8 cellular contexts compared by ENCODE assay signal in genomic region chr22:43014876-43015676, GRCh38. TPM values are rescaled to one million over a fixed set of nuclear protein-coding genes. Genes with fewer than 3 reads are reported as not detected.
A peak's percentile ranks its signal among the peaks of the same experiment; 100 is the strongest.
DNase-seq lines count a peak whose midpoint lies in the region; ATAC-seq and TF ChIP-seq lines count a peak whose summit lies in the region.

PACSIN2 (minus strand) TSS chr22:43015149; CDS start chr22:42912080, 103,069 bp downstream.

- POLR2A ChIA-PET in PC-3 (lab: Charles Lee; ENCODE audit: unreplicated experiment): interaction anchor here (0.6 to 1.2 kb wide), 4 partner anchors 20 to 980 kb away, joined by 3 to 7 read pairs (median 4); partner anchors contain the start of gene POLDIP3

- intact Hi-C loops in PC-3 (cut with micrococcal nuclease): no loop called here

- CTCF ChIA-PET in PC-3 (lab: Charles Lee): interaction anchor here (0.7 kb wide), 1 partner anchor 136 kb away, joined by 4 read pairs; no protein-coding TSS in a partner anchor

- H3K36me3 ChIP-seq in PC-3 (ENCODE audit: low read depth, low read length) (no peaks in the 10 kb centered on the region), mucosa of rectum (ENCODE audit: control insufficient read depth in 2 of 2, insufficient read depth in 2 of 2, low read length in 2 of 2) (no peaks in the 10 kb centered on the region)

- peaks cover 44% of the 10 kb centered on the region for H3K79me2 ChIP-seq in PC-3 (ENCODE audit: low read length)

- no peak for TF ChIP-seq CTCF in PC-3 (conservative IDR thresholded peaks at IDR 0.05; ENCODE audit: low read depth, low read length)
- TF ChIP-seq CTCF in epithelial cell of proximal tubule (conservative IDR thresholded peaks at IDR 0.05; ENCODE audit: low read depth, low read length): no peak

- no peaks in the 10 kb centered on the region for H3K9me2 ChIP-seq in PC-3 (replicated peaks; ENCODE audit: low read length)

- H2AFZ ChIP-seq in PC-3 (ENCODE audit: low read length): peak within 1 kb of the TSS; percentile 83

- no TSS peak for BruUV-seq in PC-3 (replicated peaks; lab: Mats Ljungman, UMichigan)

- ATAC-seq in GM21717 (IDR thresholded peaks at IDR 0.05; ENCODE audit: unreplicated experiment) (peak; percentile 84), PC-3 (peak; percentile 94)

- H4K20me1 ChIP-seq in PC-3 (ENCODE audit: low read length): peaks cover 20% of the 10 kb centered on the region

- H3K9me3 ChIP-seq in PC-3 (ENCODE audit: low read length): no peaks in the 10 kb centered on the region
- no peaks in the 10 kb centered on the region for H3K9me3 ChIP-seq in mucosa of rectum (ENCODE audit: control insufficient read depth in 2 of 2, low read length in 2 of 2)

- DNase-seq in DMS53 treated with DMSO at 0.1 percent for 48 hours (lab: John Stamatoyannopoulos, UW; ENCODE audit: unreplicated experiment) (peak; percentile 88), PC-3 (peak; percentile 95), activated T-cell treated with anti-CD3 and anti-CD28 coated beads for 48 hours (ENCODE audit: low read depth) (peak; percentile 98), epithelial cell of proximal tubule (ENCODE audit: low read depth) (no peak)
- DNase-seq in Jurkat, Clone E6-1 (ENCODE audit: low read depth, low spot score): peak; percentile 96
- peak; percentile 97 to 98 for DNase-seq in stimulated activated CD8-positive, alpha-beta memory T cell treated with anti-CD3 and anti-CD28 coated beads, Interleukin-4, amount 100 ng/mL, for 4 hours (ENCODE audit: low read depth in 2 of 2, low spot score in 1 of 2)

- H3K27me3 ChIP-seq in PC-3 (ENCODE audit: low read length) (no peaks in the 10 kb centered on the region), mucosa of rectum (ENCODE audit: control insufficient read depth in 2 of 2, insufficient read depth in 2 of 2, low read length in 2 of 2) (no peaks in the 10 kb centered on the region)

- H3F3A ChIP-seq in PC-3 (ENCODE audit: low read length, unreplicated experiment): no peaks in the 10 kb centered on the region

- H3K4me2 ChIP-seq in PC-3 (ENCODE audit: low read length): peak within 1 kb of the TSS; percentile 98

- peak within 1 kb of the TSS; percentile 65 for H3K9ac ChIP-seq in PC-3 (ENCODE audit: low read length)
- H3K9ac ChIP-seq in mucosa of rectum (ENCODE audit: low read depth in 1 of 2, low read length in 2 of 2): peak within 1 kb of the TSS; percentile 81 to 88

- peak within 1 kb of the TSS; percentile 85 for H3K4me3 ChIP-seq in Jurkat, Clone E6-1 (ENCODE audit: low read length)
- H3K4me3 ChIP-seq in PC-3 (ENCODE audit: low read length): peak within 1 kb of the TSS; percentile 69
- peak within 1 kb of the TSS; percentile 89 for H3K4me3 ChIP-seq in epithelial cell of proximal tubule (ENCODE audit: low read depth, low read length)
- H3K4me3 ChIP-seq in mucosa of rectum (ENCODE audit: low read length in 2 of 2): peak within 1 kb of the TSS; percentile 84 to 88

- H3K4me1 ChIP-seq in PC-3 (ENCODE audit: insufficient read depth, low read length) (peaks cover 14% of the 10 kb centered on the region), mucosa of rectum (ENCODE audit: control insufficient read depth in 2 of 2, insufficient read depth in 2 of 2, low read length in 2 of 2) (peaks cover 22 to 37% of the 10 kb centered on the region in 2 donors)

- H3K27ac ChIP-seq in PC-3 (ENCODE audit: low read length) (no peak within 1 kb of the TSS), mucosa of rectum (ENCODE audit: low read depth in 2 of 2, low read length in 2 of 2) (peak within 1 kb of the TSS; percentile 76 to 77)

RNA-seq across cellular contexts. Expression of gene PACSIN2, which starts in this region (rescaled TPM):
- 50.2 TPM for polyA plus RNA-seq in Jurkat, Clone E6-1 (2012; ENCODE audit: insufficient read depth, insufficient read length)
- total RNA-seq in PC-3 (2014; rRNA removed) (25.7 and 46.1 TPM in 2 replicates), epithelial cell of proximal tubule (47.5 and 63.0 TPM in 2 replicates)
